Comparison of ENCODE assay signal across 22 cellular contexts in the genomic region with DNA sequence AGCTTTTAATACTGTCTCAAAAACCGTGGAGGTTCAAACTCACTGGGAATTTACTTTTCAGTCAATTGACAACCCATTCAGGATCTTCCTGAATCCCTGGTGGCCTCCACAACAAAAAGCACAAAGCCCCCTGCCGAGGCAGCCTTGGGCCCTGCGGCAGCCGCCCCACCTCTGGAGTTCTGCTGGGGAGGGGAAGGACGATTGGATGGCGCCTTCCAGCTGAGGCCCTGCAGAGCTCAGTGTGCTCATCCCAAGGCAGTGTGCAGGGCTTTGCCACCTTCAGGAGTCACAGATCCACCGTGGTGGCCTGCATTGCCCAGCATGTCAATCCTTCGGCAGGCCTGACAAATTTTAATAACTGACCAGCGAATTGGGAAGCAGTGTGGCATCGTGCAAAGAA. TPM values are rescaled to one million over a fixed set of nuclear protein-coding genes. Genes with fewer than 3 reads are reported as not detected.
DNase-seq lines count a peak whose midpoint lies in the region; ATAC-seq and TF ChIP-seq lines count a peak whose summit lies in the region.
"Had no signal": no experiment of that assay in that cellular context is flagged by ENCODE, and none has a peak within 500 bp of the region (broad histone marks: within the 10 kb centered on the region; RNA-seq: fewer than 3 reads in every experiment).

No MANE protein-coding gene starts in this region.

- H3K27ac ChIP-seq in HCT116 (ENCODE audit: low read depth, low read length): peak overlapping the region; percentile 4; the same call in 1 of the 2 replicates
- peak overlapping the region; percentile 79 for H3K27ac ChIP-seq in SK-N-MC
- no peak overlapping the region for H3K27ac ChIP-seq in iPS DF 6.9 (ENCODE audit: low read length)
- H3K27ac ChIP-seq in osteoblast (ENCODE audit: low read depth, low read length): no peak overlapping the region
- H3K27ac ChIP-seq in body of pancreas: no peak overlapping the region
- H3K27ac ChIP-seq: pancreas, vagina had no signal

- no CpG with 5 or more reads among the region's 10 CpGs for WGBS in iPS DF 6.9 (ENCODE audit: insufficient coverage, insufficient read length)
- WGBS in body of pancreas, 2 donors: 79 to 82% methylated on average over 6 to 10 of the region's 10 CpGs

- no peaks in the 10 kb centered on the region; a peak in 1 of 4 replicates for H3K4me1 ChIP-seq in HCT116 (ENCODE audit: control insufficient read depth in 1 of 2, insufficient read depth in 2 of 2, low read length in 2 of 2)
- peaks cover 14% of the 10 kb centered on the region for H3K4me1 ChIP-seq in iPS DF 6.9 (ENCODE audit: control insufficient read depth, insufficient read depth, low read length)
- no peaks in the 10 kb centered on the region for H3K4me1 ChIP-seq in osteoblast (ENCODE audit: insufficient read depth, low read length)
- H3K4me1 ChIP-seq in body of pancreas: peaks cover 36% of the 10 kb centered on the region

- no peak overlapping the region for H3K4me3 Mint-ChIP-seq in T-helper 2 cell treated with Interferon-gamma antibody and Interleukin-4, amounts not matched to agents 5 μg/mL and 100 μg/mL, for 36 hours

- RAD21 ChIA-PET in HCT116 (lab: Charles Lee; ENCODE audit: low non-redundant PET in 1 of 2, low total read pairs in 2 of 2, uncharacterized antibody in 2 of 2, unreplicated experiment in 2 of 2): no interaction called here

- H3K4me2 ChIP-seq in HCT116 (ENCODE audit: low read length) (no peak overlapping the region), osteoblast (ENCODE audit: insufficient read depth, low read length) (no peak overlapping the region)
- H3K4me2 ChIP-seq: SK-N-SH had no signal

- ATAC-seq in HCT116 (no peak), body of pancreas (no peak), GM21529 (IDR thresholded peaks at IDR 0.05; ENCODE audit: unreplicated experiment) (no peak)
- ATAC-seq: left lobe of liver, pancreas had no signal

- H4K20me1 ChIP-seq in HCT116 (ENCODE audit: insufficient read depth) (no peaks in the 10 kb centered on the region), osteoblast (ENCODE audit: insufficient read depth, low read length) (peaks cover 4% of the 10 kb centered on the region)

- intact Hi-C loops in HCT116 (cut with micrococcal nuclease) (no loop called here), body of pancreas (cut with DNase I) (loop anchor here (10.0 kb wide), 1 partner anchor 184 kb away; no protein-coding TSS in a partner anchor)

- H3K9me2 ChIP-seq in HCT116 (ENCODE audit: insufficient read depth): no peaks in the 10 kb centered on the region
- H3K9me2 ChIP-seq: SK-N-SH had no signal

- CTCF ChIA-PET in HCT116 (lab: Charles Lee): no interaction called here

- H3K27me3 ChIP-seq in HCT116 (ENCODE audit: insufficient read depth, low read length) (no peaks in the 10 kb centered on the region), iPS DF 6.9 (ENCODE audit: control insufficient read depth, insufficient read depth, low read length) (no peaks in the 10 kb centered on the region), osteoblast (ENCODE audit: insufficient read depth, low read length) (no peaks in the 10 kb centered on the region), body of pancreas (no peaks in the 10 kb centered on the region)
- H3K27me3 ChIP-seq: MG63, pancreas, vagina had no signal

- peaks cover 5 to 12% of the 10 kb centered on the region in 2 experiments; a peak in 3 of 4 replicates for H3K36me3 ChIP-seq in HCT116 (ENCODE audit: control insufficient read depth in 1 of 2, insufficient read depth in 2 of 2, low read length in 2 of 2)
- peaks cover 49% of the 10 kb centered on the region for H3K36me3 ChIP-seq in SK-N-MC (ENCODE audit: insufficient read depth, low read length)
- H3K36me3 ChIP-seq in iPS DF 6.9 (ENCODE audit: control insufficient read depth, insufficient read depth, low read length): 0 out of 2 replicates have a peak, but pooled peaks cover 4% of the 10 kb centered on the region
- peaks cover 17% of the 10 kb centered on the region for H3K36me3 ChIP-seq in osteoblast (ENCODE audit: insufficient read depth, low read length)
- peaks cover 0 to 3% of the 10 kb centered on the region in 2 donors for H3K36me3 ChIP-seq in body of pancreas (replicated peaks in 1 of 2; ENCODE audit: insufficient read depth in 1 of 2, low read depth in 2 of 2)

- TF ChIP-seq CTCF in HCT116 (IDR thresholded peaks at IDR 0.05 in 2 of 3, conservative IDR thresholded peaks at IDR 0.05 in 1 of 3; ENCODE audit: borderline replicate concordance in 1 of 3, insufficient read depth in 1 of 3, low read depth in 2 of 3, low read length in 2 of 3) (no peak), osteoblast (IDR thresholded peaks at IDR 0.05; ENCODE audit: extremely low read depth, low read depth, low read length) (no peak), body of pancreas (IDR thresholded peaks at IDR 0.05) (no peak)

- H2AFZ ChIP-seq in HCT116 (ENCODE audit: low read depth, low read length, poor library complexity, severe bottlenecking): no peak overlapping the region
- no peak overlapping the region for H2AFZ ChIP-seq in osteoblast (ENCODE audit: low read length)

- H3K4me1 Mint-ChIP-seq in T-helper 2 cell treated with Interferon-gamma antibody and Interleukin-4, amounts not matched to agents 5 μg/mL and 100 μg/mL, for 36 hours (ENCODE audit: low read depth): no peaks in the 10 kb centered on the region

- TF ChIP-seq POLR2A in HCT116 (IDR thresholded peaks at IDR 0.05; ENCODE audit: borderline replicate concordance, extremely low read depth, insufficient read depth, insufficient read length): no peak
- TF ChIP-seq POLR2A in body of pancreas (IDR thresholded peaks at IDR 0.05): no peak

- H3K27ac Mint-ChIP-seq in T-helper 2 cell treated with Interferon-gamma antibody and Interleukin-4, amounts not matched to agents 5 μg/mL and 100 μg/mL, for 36 hours: no peak overlapping the region

- H3K4me3 ChIP-seq in HCT116 (replicated peaks in 1 of 2; ENCODE audit: low read depth in 1 of 2, low read length in 2 of 2) (no peak overlapping the region), SK-N-MC (no peak overlapping the region), iPS DF 6.9 (ENCODE audit: low read length) (peak overlapping the region; percentile 4; the same call in 1 of the 2 replicates), osteoblast (ENCODE audit: insufficient read depth, low read length) (no peak overlapping the region), body of pancreas (no peak overlapping the region)
- H3K4me3 ChIP-seq: MG63, pancreas had no signal

- peaks cover 2% of the 10 kb centered on the region; the same call in 1 of the 2 replicates for H3K79me2 ChIP-seq in HCT116 (ENCODE audit: insufficient read depth, low read length)
- peaks cover 7% of the 10 kb centered on the region for H3K79me2 ChIP-seq in osteoblast (ENCODE audit: insufficient read depth, low read length)

- H3K9ac ChIP-seq in HCT116 (ENCODE audit: low read length) (no peak overlapping the region), SK-N-MC (ENCODE audit: insufficient read length) (no peak overlapping the region)
- H3K9ac ChIP-seq: SK-N-SH had no signal

- no peak for DNase-seq in HCT116 (ENCODE audit: low read depth, low spot score)
- no peak for DNase-seq in SK-N-MC (ENCODE audit: low read depth, low spot score)
- DNase-seq in iPS DF 6.9 (ENCODE audit: low read depth, low spot score): no peak
- peak; percentile 88 for DNase-seq in osteoblast (ENCODE audit: insufficient read length, low spot score, missing footprints)
- DNase-seq in body of pancreas: no peak
- DNase-seq in T-helper 2 cell treated with Interferon-gamma antibody and Interleukin-4, amounts not matched to agents 5 μg/mL and 100 μg/mL, for 36 hours (ENCODE audit: low spot score): no peak
- DNase-seq in activated CD8-positive, alpha-beta memory T cell treated with anti-CD3 and anti-CD28 coated beads for 24 hours: no peak
- DNase-seq: activated CD4-positive, CD25-positive, alpha-beta regulatory T cell treated with anti-CD3 and anti-CD28 coated beads, Interleukin-2, amount 50 U/mL, for 72 hours; activated gamma-delta T cell treated with Interleukin-2 at 50 U/mL for 16 hours; cerebellar nuclear complex; GOT3; hippocampal formation; IMR-90; MG63; NCI-H187 treated with DMSO at 0.1 percent for 48 hours; stimulated activated CD4-positive, alpha-beta T cell treated with anti-CD3 and anti-CD28 coated beads, Interleukin-2, amount 100 ng/mL, for 48 hours; T-helper 9 cell had no signal

- no peaks in the 10 kb centered on the region for H3K27me3 Mint-ChIP-seq in T-helper 2 cell treated with Interferon-gamma antibody and Interleukin-4, amounts not matched to agents 5 μg/mL and 100 μg/mL, for 36 hours (ENCODE audit: low read depth)

- POLR2A ChIA-PET in HCT116 (lab: Charles Lee): no interaction called here

- no peak for TF ChIP-seq RAD21 in HCT116 (IDR thresholded peaks at IDR 0.05; ENCODE audit: low read depth)

- H3K36me3 Mint-ChIP-seq in T-helper 2 cell treated with Interferon-gamma antibody and Interleukin-4, amounts not matched to agents 5 μg/mL and 100 μg/mL, for 36 hours (ENCODE audit: low read depth): peaks cover 5% of the 10 kb centered on the region

- H3K9me3 Mint-ChIP-seq in T-helper 2 cell treated with Interferon-gamma antibody and Interleukin-4, amounts not matched to agents 5 μg/mL and 100 μg/mL, for 36 hours: no peaks in the 10 kb centered on the region

- no TSS peak for BruUV-seq in HCT116 (replicated peaks; lab: Mats Ljungman, UMichigan)

- no peaks in the 10 kb centered on the region for H3K9me3 ChIP-seq in HCT116 (ENCODE audit: control insufficient read depth in 1 of 2, insufficient read depth in 1 of 2, low read depth in 1 of 2, low read length in 2 of 2)
- H3K9me3 ChIP-seq in SK-N-MC (ENCODE audit: low read depth, low read length): no peaks in the 10 kb centered on the region
- H3K9me3 ChIP-seq in iPS DF 6.9 (ENCODE audit: control insufficient read depth, insufficient read depth, low read length): no peaks in the 10 kb centered on the region
- H3K9me3 ChIP-seq in osteoblast (ENCODE audit: low read depth, low read length): no peaks in the 10 kb centered on the region
- no peaks in the 10 kb centered on the region for H3K9me3 ChIP-seq in body of pancreas
- H3K9me3 ChIP-seq: MG63, pancreas, SK-N-SH, vagina had no signal

TF ChIP-seq in HCT116, 20 proteins besides CTCF, POLR2A, EP300 and RAD21 (continues in another document):
- no peak for TF ChIP-seq YY1 (IDR thresholded peaks at IDR 0.05; ENCODE audit: extremely low read depth, insufficient replicate concordance, low read depth, low read length)

RNA-seq across cellular contexts. Expression of gene ZFTA, which starts 7.4 kb away (rescaled TPM):
- 14.7 TPM for total RNA-seq in HCT116 (2021; ENCODE audit: unreplicated experiment)
- polyA plus RNA-seq in HCT116 (2012): 6.3 and 7.2 TPM in 2 replicates
- 14.5 and 15.3 TPM in 2 replicates for total RNA-seq in osteoblast
- 10 to 100 TPM; 13.2 to 23.1 TPM for total RNA-seq in body of pancreas

RNA-seq across cellular contexts. Expression of gene SPINDOC, which starts 52.1 kb away (rescaled TPM):
- total RNA-seq in HCT116 (2021; ENCODE audit: unreplicated experiment): 50.9 TPM
- 46.0 and 47.4 TPM in 2 replicates for polyA plus RNA-seq in HCT116 (2012)
- total RNA-seq in osteoblast: 16.2 and 17.7 TPM in 2 replicates
- 10 to 100 TPM in 1 of 2 donors, 1 to 10 TPM in 1; 3.6 to 16.2 TPM for total RNA-seq in body of pancreas

Comparison
In these comparisons a context has a peak if more than half of its experiments do, and no peak if none do; other contexts are left out.
1. H3K27ac ChIP-seq: peak in HCT116 (single experiment) and SK-N-MC (single experiment); none in iPS DF 6.9 (single experiment), osteoblast (single experiment) and body of pancreas (0 of 4).